In genomic region chr5:147949711-147950573, GRCh38 we compare ENCODE assay signal across 9 cellular contexts. TPM values are rescaled to one million over a fixed set of nuclear protein-coding genes. Genes with fewer than 3 reads are reported as not detected.
A peak's percentile ranks its signal among the peaks of the same experiment; 100 is the strongest.
DNase-seq lines count a peak whose midpoint lies in the region; ATAC-seq and TF ChIP-seq lines count a peak whose summit lies in the region.
"Had no signal": no experiment of that assay in that cellular context is flagged by ENCODE, and none has a peak within 500 bp of the region (broad histone marks: within the 10 kb centered on the region; RNA-seq: fewer than 3 reads in every experiment).

No MANE protein-coding gene starts in this region.

- H3F3A ChIP-seq in DOHH2 (ENCODE audit: control insufficient read depth, insufficient read depth), result no peaks in the 10 kb centered on the region

- peak; percentile 53 for DNase-seq in Kasumi-1 (lab: John Stamatoyannopoulos, UW)
- peak; percentile 16 for DNase-seq in SKM-1 (lab: John Stamatoyannopoulos, UW; ENCODE audit: unreplicated experiment)
- no peak for DNase-seq in spleen
- DNase-seq in NCI-H524 treated with DMSO at 0.1 percent for 48 hours (lab: John Stamatoyannopoulos, UW), result no peak

- H3K9me2 ChIP-seq in DOHH2 (replicated peaks; ENCODE audit: control insufficient read depth, low read length), result no peaks in the 10 kb centered on the region

- no peak for TF ChIP-seq EP300 in gastroesophageal sphincter (IDR thresholded peaks at IDR 0.05)

- no peak overlapping the region for H3K4me3 ChIP-seq in DOHH2 (ENCODE audit: low read length)
- no peak overlapping the region for H3K4me3 ChIP-seq in gastroesophageal sphincter
- H3K4me3 ChIP-seq in spleen, result no peak overlapping the region
- H3K4me3 ChIP-seq: skin epidermis had no signal

- no peak overlapping the region for H3K4me2 ChIP-seq in DOHH2 (ENCODE audit: low read length)

- no peaks in the 10 kb centered on the region for H3K79me2 ChIP-seq in DOHH2 (ENCODE audit: control insufficient read depth, low read length)

- peak; percentile 81 for ATAC-seq in GM21447 (IDR thresholded peaks at IDR 0.05; ENCODE audit: unreplicated experiment)
- ATAC-seq in gastroesophageal sphincter, result no peak
- ATAC-seq in GM18505 (IDR thresholded peaks at IDR 0.05; ENCODE audit: unreplicated experiment), result no peak

- H3K9me3 ChIP-seq in DOHH2 (ENCODE audit: control insufficient read depth, insufficient read depth, low read length), result no peaks in the 10 kb centered on the region
- no peaks in the 10 kb centered on the region for H3K9me3 ChIP-seq in gastroesophageal sphincter
- no peaks in the 10 kb centered on the region for H3K9me3 ChIP-seq in spleen

- H3K27ac ChIP-seq in DOHH2 (ENCODE audit: low read depth, low read length), result no peak overlapping the region
- H3K27ac ChIP-seq in gastroesophageal sphincter, result no peak overlapping the region
- H3K27ac ChIP-seq in spleen, result no peak overlapping the region
- H3K27ac ChIP-seq: skin epidermis had no signal

- H3K36me3 ChIP-seq in DOHH2 (ENCODE audit: control insufficient read depth, low read length) (no peaks in the 10 kb centered on the region), gastroesophageal sphincter (no peaks in the 10 kb centered on the region), spleen (no peaks in the 10 kb centered on the region)

- TF ChIP-seq CTCF in DOHH2 (IDR thresholded peaks at IDR 0.05; ENCODE audit: low read depth, low read length, poor library complexity, severe bottlenecking), result peak; percentile 66
- peak; percentile 24 to 60 (median 38) for TF ChIP-seq CTCF in gastroesophageal sphincter (IDR thresholded peaks at IDR 0.05)
- TF ChIP-seq CTCF in spleen (IDR thresholded peaks at IDR 0.05 in 8 of 11, conservative IDR thresholded peaks at IDR 0.05 in 3 of 11), result peak in 10 of 11 experiments; percentile 21 to 62 (median 54)

- no peaks in the 10 kb centered on the region for H4K20me1 ChIP-seq in DOHH2 (ENCODE audit: control insufficient read depth, insufficient read depth, low read depth, low read length)

- 30 to 46% methylated on average over 2 of the region's 2 CpGs for WGBS in gastroesophageal sphincter (ENCODE audit: low coverage in 1 of 2), 2 donors
- WGBS in spleen, 5 donors, result 63 to 78% (median 77%) methylated on average over 2 of the region's 2 CpGs

- H3K4me1 ChIP-seq in DOHH2 (ENCODE audit: control insufficient read depth, low read length), result no peaks in the 10 kb centered on the region
- no peaks in the 10 kb centered on the region for H3K4me1 ChIP-seq in gastroesophageal sphincter
- H3K4me1 ChIP-seq in spleen, result no peaks in the 10 kb centered on the region

- intact Hi-C loops in spleen (cut with DNase I; ENCODE audit: low total_unique reads), result loop anchor here (10.0 kb wide), 1 partner anchor 155 kb away; no protein-coding TSS in a partner anchor

- TF ChIP-seq POLR2A in gastroesophageal sphincter (IDR thresholded peaks at IDR 0.05), result no peak
- TF ChIP-seq POLR2A in spleen (IDR thresholded peaks at IDR 0.05), result no peak
- TF ChIP-seq POLR2A in GM18505 (IDR thresholded peaks at IDR 0.05; ENCODE audit: borderline replicate concordance, extremely low read depth, insufficient read depth, insufficient read length), result no peak

- no peaks in the 10 kb centered on the region for H3K27me3 ChIP-seq in DOHH2 (ENCODE audit: control insufficient read depth, low read length)
- no peaks in the 10 kb centered on the region for H3K27me3 ChIP-seq in gastroesophageal sphincter
- no peaks in the 10 kb centered on the region for H3K27me3 ChIP-seq in spleen (replicated peaks in 1 of 7)

RNA-seq across cellular contexts. Expression of gene C5orf46, which starts 43.6 kb away (rescaled TPM):
- total RNA-seq in gastroesophageal sphincter, result not detected
- not detected for total RNA-seq in spleen
- not detected for polyA plus RNA-seq in spleen

Comparison
In these comparisons a context has a peak if more than half of its experiments do, and no peak if none do; other contexts are left out.
1. DNase-seq: peak in Kasumi-1 (2 of 2) and SKM-1 (single experiment); none in spleen (single experiment) and NCI-H524 treated with DMSO at 0.1 percent for 48 hours (single experiment).
2. Peak in every context shown above with its lines, with median percentiles within 50 percentile points of each other: CTCF ChIP-seq.